In the genomic region with DNA sequence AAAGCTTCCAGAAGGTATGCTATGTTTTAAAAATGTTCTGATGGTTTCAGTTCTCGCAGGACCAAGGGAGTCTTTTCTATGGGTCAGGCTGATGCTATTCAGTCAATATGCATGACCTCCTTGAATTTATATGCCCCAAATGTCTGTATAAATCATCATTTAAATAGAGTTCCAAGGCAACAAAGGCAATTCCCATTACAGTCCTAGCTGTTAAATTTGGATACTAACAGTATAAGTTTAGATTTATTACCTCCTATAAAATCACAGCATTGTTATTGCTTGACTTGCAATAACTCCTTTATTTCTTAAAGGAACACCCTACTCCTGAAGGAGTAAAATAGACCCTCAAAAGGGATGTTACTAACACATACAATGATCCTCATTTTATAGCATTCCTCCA, we compare ENCODE assay signal across 1 cellular context.
TF ChIP-seq lines count a peak whose summit lies in the region.

No MANE protein-coding gene starts in this region.

TF ChIP-seq in GM23338, 12 proteins besides CTCF, POLR2A, EP300 and RAD21:
- TF ChIP-seq, protein P1, sequence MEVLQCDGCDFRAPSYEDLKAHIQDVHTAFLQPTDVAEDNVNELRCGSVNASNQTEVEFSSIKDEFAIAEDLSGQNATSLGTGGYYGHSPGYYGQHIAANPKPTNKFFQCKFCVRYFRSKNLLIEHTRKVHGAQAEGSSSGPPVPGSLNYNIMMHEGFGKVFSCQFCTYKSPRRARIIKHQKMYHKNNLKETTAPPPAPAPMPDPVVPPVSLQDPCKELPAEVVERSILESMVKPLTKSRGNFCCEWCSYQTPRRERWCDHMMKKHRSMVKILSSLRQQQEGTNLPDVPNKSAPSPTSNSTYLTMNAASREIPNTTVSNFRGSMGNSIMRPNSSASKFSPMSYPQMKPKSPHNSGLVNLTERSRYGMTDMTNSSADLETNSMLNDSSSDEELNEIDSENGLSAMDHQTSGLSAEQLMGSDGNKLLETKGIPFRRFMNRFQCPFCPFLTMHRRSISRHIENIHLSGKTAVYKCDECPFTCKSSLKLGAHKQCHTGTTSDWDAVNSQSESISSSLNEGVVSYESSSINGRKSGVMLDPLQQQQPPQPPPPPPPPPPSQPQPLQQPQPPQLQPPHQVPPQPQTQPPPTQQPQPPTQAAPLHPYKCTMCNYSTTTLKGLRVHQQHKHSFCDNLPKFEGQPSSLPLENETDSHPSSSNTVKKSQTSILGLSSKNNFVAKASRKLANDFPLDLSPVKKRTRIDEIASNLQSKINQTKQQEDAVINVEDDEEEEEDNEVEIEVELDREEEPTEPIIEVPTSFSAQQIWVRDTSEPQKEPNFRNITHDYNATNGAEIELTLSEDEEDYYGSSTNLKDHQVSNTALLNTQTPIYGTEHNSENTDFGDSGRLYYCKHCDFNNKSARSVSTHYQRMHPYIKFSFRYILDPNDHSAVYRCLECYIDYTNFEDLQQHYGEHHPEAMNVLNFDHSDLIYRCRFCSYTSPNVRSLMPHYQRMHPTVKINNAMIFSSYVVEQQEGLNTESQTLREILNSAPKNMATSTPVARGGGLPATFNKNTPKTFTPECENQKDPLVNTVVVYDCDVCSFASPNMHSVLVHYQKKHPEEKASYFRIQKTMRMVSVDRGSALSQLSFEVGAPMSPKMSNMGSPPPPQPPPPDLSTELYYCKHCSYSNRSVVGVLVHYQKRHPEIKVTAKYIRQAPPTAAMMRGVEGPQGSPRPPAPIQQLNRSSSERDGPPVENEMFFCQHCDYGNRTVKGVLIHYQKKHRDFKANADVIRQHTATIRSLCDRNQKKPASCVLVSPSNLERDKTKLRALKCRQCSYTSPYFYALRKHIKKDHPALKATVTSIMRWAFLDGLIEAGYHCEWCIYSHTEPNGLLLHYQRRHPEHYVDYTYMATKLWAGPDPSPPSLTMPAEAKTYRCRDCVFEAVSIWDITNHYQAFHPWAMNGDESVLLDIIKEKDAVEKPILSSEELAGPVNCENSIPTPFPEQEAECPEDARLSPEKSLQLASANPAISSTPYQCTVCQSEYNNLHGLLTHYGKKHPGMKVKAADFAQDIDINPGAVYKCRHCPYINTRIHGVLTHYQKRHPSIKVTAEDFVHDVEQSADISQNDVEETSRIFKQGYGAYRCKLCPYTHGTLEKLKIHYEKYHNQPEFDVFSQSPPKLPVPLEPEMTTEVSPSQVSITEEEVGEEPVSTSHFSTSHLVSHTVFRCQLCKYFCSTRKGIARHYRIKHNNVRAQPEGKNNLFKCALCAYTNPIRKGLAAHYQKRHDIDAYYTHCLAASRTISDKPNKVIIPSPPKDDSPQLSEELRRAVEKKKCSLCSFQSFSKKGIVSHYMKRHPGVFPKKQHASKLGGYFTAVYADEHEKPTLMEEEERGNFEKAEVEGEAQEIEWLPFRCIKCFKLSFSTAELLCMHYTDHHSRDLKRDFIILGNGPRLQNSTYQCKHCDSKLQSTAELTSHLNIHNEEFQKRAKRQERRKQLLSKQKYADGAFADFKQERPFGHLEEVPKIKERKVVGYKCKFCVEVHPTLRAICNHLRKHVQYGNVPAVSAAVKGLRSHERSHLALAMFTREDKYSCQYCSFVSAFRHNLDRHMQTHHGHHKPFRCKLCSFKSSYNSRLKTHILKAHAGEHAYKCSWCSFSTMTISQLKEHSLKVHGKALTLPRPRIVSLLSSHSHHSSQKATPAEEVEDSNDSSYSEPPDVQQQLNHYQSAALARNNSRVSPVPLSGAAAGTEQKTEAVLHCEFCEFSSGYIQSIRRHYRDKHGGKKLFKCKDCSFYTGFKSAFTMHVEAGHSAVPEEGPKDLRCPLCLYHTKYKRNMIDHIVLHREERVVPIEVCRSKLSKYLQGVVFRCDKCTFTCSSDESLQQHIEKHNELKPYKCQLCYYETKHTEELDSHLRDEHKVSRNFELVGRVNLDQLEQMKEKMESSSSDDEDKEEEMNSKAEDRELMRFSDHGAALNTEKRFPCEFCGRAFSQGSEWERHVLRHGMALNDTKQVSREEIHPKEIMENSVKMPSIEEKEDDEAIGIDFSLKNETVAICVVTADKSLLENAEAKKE (CRISPR knock-in tag; IDR thresholded peaks at IDR 0.05), result no peak
- no peak for TF ChIP-seq STAT1 (IDR thresholded peaks at IDR 0.05; ENCODE audit: unreplicated experiment)
- no peak for TF ChIP-seq JUNB (IDR thresholded peaks at IDR 0.05; ENCODE audit: unreplicated experiment)
- no peak for TF ChIP-seq ZNF114 (CRISPR knock-in tag; IDR thresholded peaks at IDR 0.05)
- TF ChIP-seq EZH2 (IDR thresholded peaks at IDR 0.05; ENCODE audit: low read depth, unreplicated experiment), result no peak
- TF ChIP-seq EZH2phosphoT487 (IDR thresholded peaks at IDR 0.05; ENCODE audit: unreplicated experiment), result no peak
- TF ChIP-seq CREB1 (CRISPR knock-in tag; IDR thresholded peaks at IDR 0.05; ENCODE audit: low read depth), result no peak
- no peak for TF ChIP-seq POLR2AphosphoS5 (IDR thresholded peaks at IDR 0.05; ENCODE audit: low read depth)
- TF ChIP-seq, protein P2, sequence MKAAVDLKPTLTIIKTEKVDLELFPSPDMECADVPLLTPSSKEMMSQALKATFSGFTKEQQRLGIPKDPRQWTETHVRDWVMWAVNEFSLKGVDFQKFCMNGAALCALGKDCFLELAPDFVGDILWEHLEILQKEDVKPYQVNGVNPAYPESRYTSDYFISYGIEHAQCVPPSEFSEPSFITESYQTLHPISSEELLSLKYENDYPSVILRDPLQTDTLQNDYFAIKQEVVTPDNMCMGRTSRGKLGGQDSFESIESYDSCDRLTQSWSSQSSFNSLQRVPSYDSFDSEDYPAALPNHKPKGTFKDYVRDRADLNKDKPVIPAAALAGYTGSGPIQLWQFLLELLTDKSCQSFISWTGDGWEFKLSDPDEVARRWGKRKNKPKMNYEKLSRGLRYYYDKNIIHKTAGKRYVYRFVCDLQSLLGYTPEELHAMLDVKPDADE (IDR thresholded peaks at IDR 0.05), result no peak
- TF ChIP-seq, protein P3, sequence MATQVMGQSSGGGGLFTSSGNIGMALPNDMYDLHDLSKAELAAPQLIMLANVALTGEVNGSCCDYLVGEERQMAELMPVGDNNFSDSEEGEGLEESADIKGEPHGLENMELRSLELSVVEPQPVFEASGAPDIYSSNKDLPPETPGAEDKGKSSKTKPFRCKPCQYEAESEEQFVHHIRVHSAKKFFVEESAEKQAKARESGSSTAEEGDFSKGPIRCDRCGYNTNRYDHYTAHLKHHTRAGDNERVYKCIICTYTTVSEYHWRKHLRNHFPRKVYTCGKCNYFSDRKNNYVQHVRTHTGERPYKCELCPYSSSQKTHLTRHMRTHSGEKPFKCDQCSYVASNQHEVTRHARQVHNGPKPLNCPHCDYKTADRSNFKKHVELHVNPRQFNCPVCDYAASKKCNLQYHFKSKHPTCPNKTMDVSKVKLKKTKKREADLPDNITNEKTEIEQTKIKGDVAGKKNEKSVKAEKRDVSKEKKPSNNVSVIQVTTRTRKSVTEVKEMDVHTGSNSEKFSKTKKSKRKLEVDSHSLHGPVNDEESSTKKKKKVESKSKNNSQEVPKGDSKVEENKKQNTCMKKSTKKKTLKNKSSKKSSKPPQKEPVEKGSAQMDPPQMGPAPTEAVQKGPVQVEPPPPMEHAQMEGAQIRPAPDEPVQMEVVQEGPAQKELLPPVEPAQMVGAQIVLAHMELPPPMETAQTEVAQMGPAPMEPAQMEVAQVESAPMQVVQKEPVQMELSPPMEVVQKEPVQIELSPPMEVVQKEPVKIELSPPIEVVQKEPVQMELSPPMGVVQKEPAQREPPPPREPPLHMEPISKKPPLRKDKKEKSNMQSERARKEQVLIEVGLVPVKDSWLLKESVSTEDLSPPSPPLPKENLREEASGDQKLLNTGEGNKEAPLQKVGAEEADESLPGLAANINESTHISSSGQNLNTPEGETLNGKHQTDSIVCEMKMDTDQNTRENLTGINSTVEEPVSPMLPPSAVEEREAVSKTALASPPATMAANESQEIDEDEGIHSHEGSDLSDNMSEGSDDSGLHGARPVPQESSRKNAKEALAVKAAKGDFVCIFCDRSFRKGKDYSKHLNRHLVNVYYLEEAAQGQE (IDR thresholded peaks at IDR 0.05; ENCODE audit: unreplicated experiment), result no peak
- no peak for TF ChIP-seq ZNF331 (CRISPR knock-in tag; IDR thresholded peaks at IDR 0.05; ENCODE audit: low read depth)
- TF ChIP-seq NANOG (IDR thresholded peaks at IDR 0.05; ENCODE audit: borderline replicate concordance), result no peak
